In genomic region chr9:77893706-77894105, GRCh38 we compare ENCODE assay signal across 30 cellular contexts.
"Had no signal": no experiment of that assay in that cellular context is flagged by ENCODE, and none has a peak within 500 bp of the region (broad histone marks: within the 10 kb centered on the region; RNA-seq: fewer than 3 reads in every experiment).

No MANE protein-coding gene starts in this region.

- H3K9me3 Mint-ChIP-seq: activated B cell treated with CpG ODN at 0.5 μM for 24 hours; activated CD4-positive, alpha-beta memory T cell treated with anti-CD3 and anti-CD28 coated beads for 36 hours; activated naive CD8-positive, alpha-beta T cell treated with anti-CD3 and anti-CD28 coated beads, Interleukin-2, amount 10 ng/mL, durations not matched to agents 7 days and 5 days; activated T-cell treated with anti-CD3 and anti-CD28 coated beads, Interleukin-2, amount 50 U/mL, for 4 hours; activated T-helper 1 cell treated with anti-CD3 and anti-CD28 coated beads, Interleukin-12 subunit alpha, Interleukin-12 subunit beta, Interleukin-2, Interleukin-4 antibody, amounts not matched to agents 30 ng/mL and 10 ng/mL and 1 ng/mL, durations not matched to agents 14 hours and 24 hours and 36 hours; central memory CD8-positive, alpha-beta T cell had no signal

- ATAC-seq: activated T-cell treated with anti-CD3 and anti-CD28 coated beads, Interleukin-2, amount 50 U/mL, for 4 hours had no signal

- H2AFZ ChIP-seq: PC-9 had no signal

- H3K27ac Mint-ChIP-seq: activated B cell treated with CpG ODN at 0.5 μM for 24 hours; activated CD4-positive, alpha-beta memory T cell treated with anti-CD3 and anti-CD28 coated beads for 36 hours; activated naive CD8-positive, alpha-beta T cell treated with anti-CD3 and anti-CD28 coated beads, Interleukin-2, amount 10 ng/mL, durations not matched to agents 7 days and 5 days; activated T-helper 1 cell treated with anti-CD3 and anti-CD28 coated beads, Interleukin-12 subunit alpha, Interleukin-12 subunit beta, Interleukin-2, Interleukin-4 antibody, amounts not matched to agents 30 ng/mL and 10 ng/mL and 1 ng/mL, durations not matched to agents 14 hours and 24 hours and 36 hours had no signal

- DNase-seq: activated B cell treated with CpG ODN at 0.5 μM for 24 hours; activated CD4-positive, alpha-beta memory T cell treated with anti-CD3 and anti-CD28 coated beads for 36 hours; activated CD4-positive, alpha-beta T cell treated with anti-CD3 and anti-CD28 coated beads for 4 hours; activated CD4-positive, alpha-beta T cell treated with anti-CD3 and anti-CD28 coated beads, Interleukin-2, amount 50 U/mL, for 1 hour; activated CD4-positive, CD25-positive, alpha-beta regulatory T cell treated with anti-CD3 and anti-CD28 coated beads, Interleukin-2, amount 50 U/mL, for 72 hours; activated CD8-positive, alpha-beta memory T cell treated with anti-CD3 and anti-CD28 coated beads, Interleukin-2, amount 50 U/mL, for 4 hours; activated naive CD4-positive, alpha-beta T cell treated with anti-CD3 and anti-CD28 coated beads, Interleukin-2, amount 50 U/mL, for 16 hours; activated naive CD8-positive, alpha-beta T cell treated with anti-CD3 and anti-CD28 coated beads, Interleukin-2, amount 10 ng/mL, durations not matched to agents 7 days and 5 days; activated T-cell treated with anti-CD3 and anti-CD28 coated beads for 4 hours; activated T-cell treated with anti-CD3 and anti-CD28 coated beads, Interleukin-2, amount 50 U/mL, for 4 hours; amygdala; KG1; NCI-H1105; NCI-H1417 treated with DMSO at 0.1 percent for 48 hours; NCI-H187 treated with DMSO at 0.1 percent for 48 hours; NCI-H2081; NCI-H345; NCI-H524 treated with DMSO at 0.1 percent for 48 hours; NK-92 treated with Interleukin-12 subunit alpha and Interleukin-12 subunit beta, amount 100 ng/mL, for 24 hours; PC-9; Right ventricle myocardium superior; SW 1271; T-helper 1 cell; T-helper 2 cell; T-helper 9 cell had no signal

- H3K27ac ChIP-seq: ascending aorta, cardiac muscle cell, PC-9, VCaP had no signal

- H3K4me2 ChIP-seq: PC-9 had no signal

- H3K36me3 ChIP-seq: ascending aorta, cardiac muscle cell had no signal

- H3K9me3 ChIP-seq: ascending aorta had no signal

- H3K4me3 ChIP-seq: ascending aorta, cardiac muscle cell, PC-9 had no signal

- H3K4me3 Mint-ChIP-seq: activated B cell treated with CpG ODN at 0.5 μM for 24 hours; activated CD4-positive, alpha-beta memory T cell treated with anti-CD3 and anti-CD28 coated beads for 36 hours; activated naive CD8-positive, alpha-beta T cell treated with anti-CD3 and anti-CD28 coated beads, Interleukin-2, amount 10 ng/mL, durations not matched to agents 7 days and 5 days; activated T-cell treated with anti-CD3 and anti-CD28 coated beads, Interleukin-2, amount 50 U/mL, for 4 hours; activated T-helper 1 cell treated with anti-CD3 and anti-CD28 coated beads, Interleukin-12 subunit alpha, Interleukin-12 subunit beta, Interleukin-2, Interleukin-4 antibody, amounts not matched to agents 30 ng/mL and 10 ng/mL and 1 ng/mL, durations not matched to agents 14 hours and 24 hours and 36 hours; central memory CD8-positive, alpha-beta T cell had no signal

- H3K4me1 Mint-ChIP-seq: activated B cell treated with CpG ODN at 0.5 μM for 24 hours had no signal

- H3K27me3 ChIP-seq: ascending aorta, cardiac muscle cell had no signal

- H3K27me3 Mint-ChIP-seq: activated CD4-positive, alpha-beta memory T cell treated with anti-CD3 and anti-CD28 coated beads for 36 hours; activated naive CD8-positive, alpha-beta T cell treated with anti-CD3 and anti-CD28 coated beads, Interleukin-2, amount 10 ng/mL, durations not matched to agents 7 days and 5 days; central memory CD8-positive, alpha-beta T cell had no signal
